ENCODE assay signal across 31 cellular contexts in the genomic region with DNA sequence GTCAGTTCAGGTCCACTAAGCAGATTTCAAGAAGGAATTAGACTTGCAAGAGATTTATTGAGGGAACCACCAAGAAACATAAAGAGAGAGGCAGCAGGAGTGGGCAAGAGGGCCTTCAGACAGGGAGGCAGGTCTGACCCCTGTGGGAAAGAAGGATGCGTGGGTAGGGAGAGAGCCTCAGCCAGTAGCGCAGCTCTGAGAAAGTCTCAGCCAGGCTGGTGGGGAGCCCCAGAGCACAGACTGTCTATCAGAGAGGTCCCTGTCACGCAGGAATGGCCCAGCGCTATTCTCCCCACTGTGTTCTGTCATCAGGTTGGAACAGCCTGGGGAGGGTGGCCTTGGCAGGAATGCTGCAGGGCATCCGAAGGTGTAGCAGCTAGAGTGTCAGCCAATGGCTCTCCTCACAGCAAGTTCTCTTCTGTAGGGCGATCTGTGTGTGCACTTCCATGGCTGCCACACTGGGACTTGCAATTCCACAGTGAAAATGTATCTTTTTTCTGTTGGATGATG. TPM values are rescaled to one million over a fixed set of nuclear protein-coding genes. Genes with fewer than 3 reads are reported as not detected.
"Had no signal": no experiment of that assay in that cellular context is flagged by ENCODE, and none has a peak within 500 bp of the region (broad histone marks: within the 10 kb centered on the region; RNA-seq: fewer than 3 reads in every experiment).

No MANE protein-coding gene starts in this region.

- H3K27me3 Mint-ChIP-seq: dendritic cell treated with granulocyte-macrophage colony-stimulating factor and Interleukin-4, amounts not matched to agents 40 ng/mL and 50 ng/mL, for 4 days had no signal

- H3K36me3 ChIP-seq: colonic mucosa, gastrocnemius medialis, left lung, prostate gland, right atrium auricular region, stomach, thyroid gland had no signal

- H3K4me3 Mint-ChIP-seq: dendritic cell treated with granulocyte-macrophage colony-stimulating factor and Interleukin-4, amounts not matched to agents 40 ng/mL and 50 ng/mL, for 4 days; endodermal cell; mesothelial cell of epicardium; naive B cell; natural killer cell treated with Interleukin-12 subunit alpha and Interleukin-12 subunit beta and Interleukin-15 and Interleukin-18, amount 100 ng/mL, for 72 hours had no signal

- H3K27me3 ChIP-seq: colonic mucosa, left lung, right atrium auricular region, stomach, thyroid gland had no signal

- H3K36me3 Mint-ChIP-seq: mesothelial cell of epicardium; naive B cell; natural killer cell treated with Interleukin-12 subunit alpha and Interleukin-12 subunit beta and Interleukin-15 and Interleukin-18, amount 100 ng/mL, for 72 hours had no signal

- H3K9me3 ChIP-seq: colonic mucosa, gastrocnemius medialis, left lung, mucosa of descending colon, prostate gland, right atrium auricular region, stomach, thyroid gland had no signal

- H3K4me1 Mint-ChIP-seq: endodermal cell, naive B cell had no signal

- H3K4me3 ChIP-seq: colonic mucosa, gastrocnemius medialis, left lung, mucosa of descending colon, prostate gland, right atrium auricular region, smooth muscle cell, stomach, thyroid gland had no signal

- H3K27ac Mint-ChIP-seq: dendritic cell treated with granulocyte-macrophage colony-stimulating factor and Interleukin-4, amounts not matched to agents 40 ng/mL and 50 ng/mL, for 4 days; endodermal cell; mesothelial cell of epicardium; naive B cell; natural killer cell treated with Interleukin-12 subunit alpha and Interleukin-12 subunit beta and Interleukin-15 and Interleukin-18, amount 100 ng/mL, for 72 hours had no signal

- H3K9me3 Mint-ChIP-seq: dendritic cell treated with granulocyte-macrophage colony-stimulating factor and Interleukin-4, amounts not matched to agents 40 ng/mL and 50 ng/mL, for 4 days; natural killer cell treated with Interleukin-12 subunit alpha and Interleukin-12 subunit beta and Interleukin-15 and Interleukin-18, amount 100 ng/mL, for 72 hours had no signal

- H3K27ac ChIP-seq: colonic mucosa, epithelial cell of prostate, gastrocnemius medialis, left lung, prostate gland, right atrium auricular region, stomach, thyroid gland had no signal

- H3K4me1 ChIP-seq: colonic mucosa, gastrocnemius medialis, left lung, prostate gland, right atrium auricular region, stomach, thyroid gland had no signal

- DNase-seq: colonic mucosa; effector CD8-positive, alpha-beta T cell; endodermal cell; foreskin fibroblast; gastrocnemius medialis; head of caudate nucleus; kidney; left lung; mesenchymal stem cell; mucosa of descending colon; naive B cell; nucleus accumbens; stimulated activated CD4-positive, alpha-beta T cell treated with anti-CD3 and anti-CD28 coated beads, Interleukin-12 subunit alpha, Interleukin-12 subunit beta, amount 100 ng/mL, for 4 hours; stimulated activated CD4-positive, alpha-beta T cell treated with anti-CD3 and anti-CD28 coated beads, Interleukin-1b, Interleukin-23, amount 100 ng/mL, for 48 hours; stimulated activated CD4-positive, alpha-beta T cell treated with anti-CD3 and anti-CD28 coated beads, Interleukin-4, amount 100 ng/mL, for 1 hour; stimulated activated CD8-positive, alpha-beta memory T cell treated with anti-CD3 and anti-CD28 coated beads, Interleukin-4, amount 100 ng/mL, for 48 hours; stimulated activated naive CD4-positive, alpha-beta T cell; stomach; thyroid gland; trophoblast cell had no signal

RNA-seq across cellular contexts. Expression of a gene that starts 48.1 kb away (rescaled TPM):
- total RNA-seq: endodermal cell; esophagus mucosa; glomerular endothelial cell; kidney; lower leg skin; mesothelial cell of epicardium; natural killer cell treated with Interleukin-12 subunit alpha and Interleukin-12 subunit beta and Interleukin-15 and Interleukin-18, amount 100 ng/mL, for 72 hours; osteocyte; right atrium auricular region; smooth muscle cell had no signal
- polyA plus RNA-seq: smooth muscle cell, stomach had no signal
